Comparison of ENCODE assay signal across 12 cellular contexts in the genomic region with DNA sequence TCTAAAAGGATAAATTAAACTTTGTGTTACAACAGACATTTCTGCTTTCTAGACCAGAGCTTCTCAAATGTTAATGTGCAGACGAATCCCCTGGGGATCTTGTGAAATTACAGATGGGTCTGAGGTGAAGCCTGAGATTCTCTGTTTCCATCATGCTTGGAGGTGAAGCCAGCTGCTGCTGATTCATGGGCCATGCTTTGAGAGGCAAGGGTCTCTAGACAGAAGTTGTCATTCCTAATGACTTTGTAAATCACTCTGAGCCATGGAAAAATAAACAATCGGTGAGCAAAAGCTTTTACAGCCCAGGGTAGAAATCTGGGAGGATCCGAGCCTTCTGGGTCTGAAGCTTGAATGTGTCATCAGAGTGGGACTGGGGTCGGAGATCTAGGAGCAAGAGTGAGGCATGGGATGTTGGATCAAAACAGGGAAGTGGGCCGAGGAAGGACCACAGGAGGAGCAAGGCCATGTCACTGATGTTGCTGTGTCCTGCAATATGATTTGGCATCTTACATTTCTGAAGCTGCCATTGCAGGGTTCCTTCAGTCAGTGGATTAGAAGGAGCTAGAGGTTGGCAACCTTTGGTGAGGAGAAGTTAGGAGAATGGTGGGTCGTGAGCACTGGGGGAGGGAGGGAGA.
DNase-seq lines count a peak whose midpoint lies in the region; ATAC-seq and TF ChIP-seq lines count a peak whose summit lies in the region.
"Had no signal": no experiment of that assay in that cellular context is flagged by ENCODE, and none has a peak within 500 bp of the region (broad histone marks: within the 10 kb centered on the region; RNA-seq: fewer than 3 reads in every experiment).

No MANE protein-coding gene starts in this region.

- H3K27me3 ChIP-seq in endodermal cell (ENCODE audit: control insufficient read depth, insufficient read depth, low read length, poor library complexity, severe bottlenecking) (no peaks in the 10 kb centered on the region), aorta (ENCODE audit: control insufficient read depth in 1 of 2, insufficient read depth in 2 of 2, low read length in 1 of 2) (no peaks in the 10 kb centered on the region)
- H3K27me3 ChIP-seq: gastrocnemius medialis, pancreas had no signal

- peak overlapping the region; percentile 16 for H3K27ac Mint-ChIP-seq in endodermal cell
- H3K27ac Mint-ChIP-seq: IgD-negative memory B cell had no signal

- TF ChIP-seq CTCF in endodermal cell (conservative IDR thresholded peaks at IDR 0.05), result no peak

- H3K9me3 ChIP-seq in endodermal cell (ENCODE audit: control insufficient read depth, low read length) (no peaks in the 10 kb centered on the region), aorta (ENCODE audit: control insufficient read depth, low read length) (no peaks in the 10 kb centered on the region)
- H3K9me3 ChIP-seq: gastrocnemius medialis, pancreas had no signal

- H3K27ac ChIP-seq in endodermal cell (ENCODE audit: low read depth, low read length) (no peak overlapping the region), aorta (ENCODE audit: low read depth in 1 of 2, low read length in 2 of 2) (no peak overlapping the region)
- H3K27ac ChIP-seq: gastrocnemius medialis had no signal

- H3K27me3 Mint-ChIP-seq in endodermal cell (ENCODE audit: insufficient read depth), result no peaks in the 10 kb centered on the region
- H3K27me3 Mint-ChIP-seq: IgD-negative memory B cell had no signal

- H3K4me1 Mint-ChIP-seq in endodermal cell, result peaks cover 21% of the 10 kb centered on the region
- H3K4me1 Mint-ChIP-seq: IgD-negative memory B cell had no signal

- H3K4me3 ChIP-seq in endodermal cell (ENCODE audit: low read length) (no peak overlapping the region), aorta (ENCODE audit: low read length in 2 of 2) (no peak overlapping the region)
- H3K4me3 ChIP-seq: gastrocnemius medialis, pancreas had no signal

- 83 to 87% methylated on average over 4 to 6 of the region's 6 CpGs for WGBS in endodermal cell (ENCODE audit: insufficient coverage in 1 of 2, insufficient read length in 1 of 2), 2 experiments
- 77 to 82% methylated on average over 6 of the region's 6 CpGs for WGBS in aorta, 2 donors

- no peak overlapping the region for H3K4me3 Mint-ChIP-seq in endodermal cell
- H3K4me3 Mint-ChIP-seq: IgD-negative memory B cell had no signal

- H3K36me3 ChIP-seq in endodermal cell (ENCODE audit: control insufficient read depth, insufficient read depth, low read length) (peaks cover 10% of the 10 kb centered on the region), aorta (ENCODE audit: control insufficient read depth in 1 of 2, insufficient read depth in 2 of 2, low read length in 1 of 2) (peaks cover 0 to 5% of the 10 kb centered on the region in 2 donors)
- H3K36me3 ChIP-seq: gastrocnemius medialis, pancreas had no signal

- H3K9me3 Mint-ChIP-seq in endodermal cell, result no peaks in the 10 kb centered on the region

- ATAC-seq in GM21515 (IDR thresholded peaks at IDR 0.05; ENCODE audit: unreplicated experiment) (peak; percentile 63), HG03520 (IDR thresholded peaks at IDR 0.05; ENCODE audit: unreplicated experiment) (peak; percentile 65), aorta (ENCODE audit: low FRiP score) (no peak)
- ATAC-seq: gastrocnemius medialis had no signal

- H3K4me1 ChIP-seq in endodermal cell (ENCODE audit: control insufficient read depth, insufficient read depth, low read length), result no peaks in the 10 kb centered on the region
- H3K4me1 ChIP-seq in aorta (ENCODE audit: control insufficient read depth in 1 of 2, insufficient read depth in 2 of 2, low read length in 2 of 2), result no peaks in the 10 kb centered on the region

- H3K9ac ChIP-seq in endodermal cell (ENCODE audit: extremely low read depth, low read length, poor library complexity, severe bottlenecking), result no peak overlapping the region

- DNase-seq in A172 (ENCODE audit: low spot score) (peak; percentile 32), endodermal cell (peak; percentile 63), D341Med (ENCODE audit: low spot score) (no peak), aorta (no peak), HuH-7.5 (ENCODE audit: low spot score) (no peak), NCI-H1694 (lab: John Stamatoyannopoulos, UW) (no peak)
- DNase-seq: ACHN, gastrocnemius medialis, pancreas had no signal

- intact Hi-C loops in aorta (cut with DNase I), result no loop called here

- peaks cover 7% of the 10 kb centered on the region for H3K36me3 Mint-ChIP-seq in endodermal cell (ENCODE audit: low read depth)

Comparison
In these comparisons a context has a peak if more than half of its experiments do, and no peak if none do; other contexts are left out.
1. DNase-seq: peak in A172 (single experiment) and endodermal cell (single experiment); none in D341Med (single experiment), aorta (0 of 2), HuH-7.5 (single experiment) and NCI-H1694 (single experiment).